13 cellular contexts compared by ENCODE assay signal in the genomic region with DNA sequence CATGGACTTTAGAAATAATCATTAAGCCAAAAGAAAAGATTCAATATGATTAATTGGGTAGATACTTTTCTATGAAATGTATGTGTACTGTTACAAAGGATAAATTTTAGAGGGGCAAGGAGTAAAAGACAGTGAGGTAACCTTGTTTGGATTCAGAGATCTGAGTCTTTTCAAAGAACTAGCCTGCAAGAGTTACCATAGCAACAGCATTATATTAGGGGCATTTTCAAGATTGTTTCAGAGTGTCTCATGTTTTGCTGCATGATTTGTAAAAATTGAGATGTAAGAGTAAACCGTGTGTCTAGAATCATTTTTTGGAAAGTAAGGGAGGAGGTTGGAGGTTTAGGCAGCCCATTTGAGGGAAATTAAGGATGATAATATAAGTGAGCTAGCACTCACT.
DNase-seq lines count a peak whose midpoint lies in the region; ATAC-seq and TF ChIP-seq lines count a peak whose summit lies in the region.
"Had no signal": no experiment of that assay in that cellular context is flagged by ENCODE, and none has a peak within 500 bp of the region (broad histone marks: within the 10 kb centered on the region; RNA-seq: fewer than 3 reads in every experiment).

No MANE protein-coding gene starts in this region.

- POLR2A ChIA-PET in CD8-positive, alpha-beta memory T cell (lab: Charles Lee): no interaction called here

- H3K27ac Mint-ChIP-seq in neural progenitor cell: peak overlapping the region; percentile 95
- no peak overlapping the region for H3K27ac Mint-ChIP-seq in CD8-positive, alpha-beta memory T cell
- H3K27ac Mint-ChIP-seq: activated T-helper 17 cell treated with anti-CD3 and anti-CD28 coated beads, Interleukin-2, amount 50 U/mL, for 72 hours; dendritic cell treated with granulocyte-macrophage colony-stimulating factor and Interleukin-4, amounts not matched to agents 40 ng/mL and 50 ng/mL, for 4 days had no signal

- peaks cover 43% of the 10 kb centered on the region for H3K4me1 ChIP-seq in neural progenitor cell
- H3K4me1 ChIP-seq in CD8-positive, alpha-beta memory T cell (ENCODE audit: insufficient read depth, low read length): no peaks in the 10 kb centered on the region
- H3K4me1 ChIP-seq: spleen had no signal

- CTCF ChIA-PET in CD8-positive, alpha-beta memory T cell (lab: Charles Lee): no interaction called here

- H3F3A ChIP-seq in neural progenitor cell (ENCODE audit: low read depth): peaks cover 25% of the 10 kb centered on the region

- H3K27me3 ChIP-seq in dorsolateral prefrontal cortex (no peaks in the 10 kb centered on the region), neural progenitor cell (no peaks in the 10 kb centered on the region)
- no peaks in the 10 kb centered on the region for H3K27me3 ChIP-seq in CD8-positive, alpha-beta memory T cell (ENCODE audit: insufficient read depth, low read length, poor library complexity, severe bottlenecking)
- H3K27me3 ChIP-seq: spleen had no signal

- no peaks in the 10 kb centered on the region for H3K9me3 ChIP-seq in neural progenitor cell (ENCODE audit: low read depth)
- no peaks in the 10 kb centered on the region for H3K9me3 ChIP-seq in CD8-positive, alpha-beta memory T cell (ENCODE audit: low read length)

- no peak for ATAC-seq in HG02840 (IDR thresholded peaks at IDR 0.05; ENCODE audit: low FRiP score, unreplicated experiment)
- ATAC-seq: activated T-helper 17 cell treated with anti-CD3 and anti-CD28 coated beads, Interleukin-2, amount 50 U/mL, for 72 hours had no signal

- peak; percentile 66 for DNase-seq in EL
- peak; percentile 32 for DNase-seq in NCI-H2227 treated with DMSO at 0.1 percent for 48 hours (lab: John Stamatoyannopoulos, UW)
- no peak for DNase-seq in dorsolateral prefrontal cortex
- DNase-seq in neural progenitor cell (ENCODE audit: low spot score): peak; percentile 8
- DNase-seq in CD8-positive, alpha-beta memory T cell: no peak
- DNase-seq in DMS114 treated with DMSO at 0.1 percent for 48 hours (lab: John Stamatoyannopoulos, UW; ENCODE audit: unreplicated experiment): no peak
- DNase-seq in HK-2 (ENCODE audit: unreplicated experiment): no peak
- DNase-seq: MM.1S, NCI-H524 treated with DMSO at 0.1 percent for 48 hours, spleen had no signal

- H3K36me3 ChIP-seq in neural progenitor cell: no peaks in the 10 kb centered on the region
- no peaks in the 10 kb centered on the region for H3K36me3 ChIP-seq in CD8-positive, alpha-beta memory T cell (ENCODE audit: insufficient read depth, low read length)

- H3K27me3 Mint-ChIP-seq in neural progenitor cell (ENCODE audit: insufficient read depth, low read depth): peaks cover 2% of the 10 kb centered on the region
- H3K27me3 Mint-ChIP-seq in CD8-positive, alpha-beta memory T cell: no peaks in the 10 kb centered on the region
- H3K27me3 Mint-ChIP-seq: activated T-helper 17 cell treated with anti-CD3 and anti-CD28 coated beads, Interleukin-2, amount 50 U/mL, for 72 hours; dendritic cell treated with granulocyte-macrophage colony-stimulating factor and Interleukin-4, amounts not matched to agents 40 ng/mL and 50 ng/mL, for 4 days had no signal

- H3K9me3 Mint-ChIP-seq in neural progenitor cell: peaks cover 8% of the 10 kb centered on the region
- H3K9me3 Mint-ChIP-seq in CD8-positive, alpha-beta memory T cell: peaks cover 0 to 2% (median 0%) of the 10 kb centered on the region in 5 donors
- H3K9me3 Mint-ChIP-seq: activated T-helper 17 cell treated with anti-CD3 and anti-CD28 coated beads, Interleukin-2, amount 50 U/mL, for 72 hours had no signal

- H3K79me2 ChIP-seq in neural progenitor cell (ENCODE audit: low read depth): no peaks in the 10 kb centered on the region

- no peak overlapping the region for H3K9ac ChIP-seq in neural progenitor cell

- H3K4me1 Mint-ChIP-seq in neural progenitor cell: peaks cover 47% of the 10 kb centered on the region
- H3K4me1 Mint-ChIP-seq in CD8-positive, alpha-beta memory T cell: peaks cover 0 to 2% (median under 1%) of the 10 kb centered on the region in 3 donors
- H3K4me1 Mint-ChIP-seq: activated T-helper 17 cell treated with anti-CD3 and anti-CD28 coated beads, Interleukin-2, amount 50 U/mL, for 72 hours had no signal

- peaks cover 11% of the 10 kb centered on the region for H3K36me3 Mint-ChIP-seq in neural progenitor cell
- H3K36me3 Mint-ChIP-seq in CD8-positive, alpha-beta memory T cell: peaks cover under 1 to 30% (median 14%) of the 10 kb centered on the region in 3 donors

- H4K20me1 ChIP-seq in neural progenitor cell (ENCODE audit: low read depth): no peaks in the 10 kb centered on the region

- intact Hi-C loops in dorsolateral prefrontal cortex (cut with DNase I): loop anchor here in 1 of 2 donors (10.0 kb wide), 1 partner anchor 207 kb away; a partner anchor contains a TSS

- H3K4me3 ChIP-seq in dorsolateral prefrontal cortex (no peak overlapping the region), neural progenitor cell (no peak overlapping the region)
- no peak overlapping the region for H3K4me3 ChIP-seq in CD8-positive, alpha-beta memory T cell (ENCODE audit: low read length)
- H3K4me3 ChIP-seq: spleen had no signal

- H3K27ac ChIP-seq in dorsolateral prefrontal cortex: peak overlapping the region in 35 of 59 donors; percentile 0 to 77 (median 40)
- no peak overlapping the region for H3K27ac ChIP-seq in neural progenitor cell
- no peak overlapping the region for H3K27ac ChIP-seq in CD8-positive, alpha-beta memory T cell (ENCODE audit: low read depth, low read length)
- H3K27ac ChIP-seq: spleen had no signal

- peak overlapping the region; percentile 27 for H3K4me2 ChIP-seq in neural progenitor cell

- TF ChIP-seq CTCF in dorsolateral prefrontal cortex (IDR thresholded peaks at IDR 0.05 in 54 of 56, conservative IDR thresholded peaks at IDR 0.05 in 2 of 56; ENCODE audit: low read depth in 1 of 56, partially characterized antibody in 56 of 56) (no peak), neural progenitor cell (IDR thresholded peaks at IDR 0.05) (no peak)

- peak overlapping the region; percentile 53 for H3K4me3 Mint-ChIP-seq in neural progenitor cell
- H3K4me3 Mint-ChIP-seq in CD8-positive, alpha-beta memory T cell: no peak overlapping the region
- H3K4me3 Mint-ChIP-seq: activated T-helper 17 cell treated with anti-CD3 and anti-CD28 coated beads, Interleukin-2, amount 50 U/mL, for 72 hours; dendritic cell treated with granulocyte-macrophage colony-stimulating factor and Interleukin-4, amounts not matched to agents 40 ng/mL and 50 ng/mL, for 4 days had no signal

- no peak overlapping the region for H2AFZ ChIP-seq in neural progenitor cell (replicated peaks)

Comparison
In these comparisons a context has a peak if more than half of its experiments do, and no peak if none do; other contexts are left out.
1. DNase-seq: peak in EL (single experiment), NCI-H2227 treated with DMSO at 0.1 percent for 48 hours (single experiment) and neural progenitor cell (single experiment); none in dorsolateral prefrontal cortex (0 of 10), CD8-positive, alpha-beta memory T cell (0 of 5), DMS114 treated with DMSO at 0.1 percent for 48 hours (single experiment) and HK-2 (single experiment).
2. H3K27ac ChIP-seq: peak in dorsolateral prefrontal cortex (35 of 59); none in neural progenitor cell (single experiment) and CD8-positive, alpha-beta memory T cell (single experiment).